In genomic region chr11:110598725-110599124, GRCh38 we compare ENCODE assay signal across 21 cellular contexts.
"Had no signal": no experiment of that assay in that cellular context is flagged by ENCODE, and none has a peak within 500 bp of the region (broad histone marks: within the 10 kb centered on the region; RNA-seq: fewer than 3 reads in every experiment).

No MANE protein-coding gene starts in this region.

- H3K36me3 Mint-ChIP-seq: neural progenitor cell had no signal

- H3K27ac Mint-ChIP-seq: memory B cell, nephron, neural progenitor cell had no signal

- DNase-seq: dorsolateral prefrontal cortex; effector CD4-positive, alpha-beta T cell; foreskin fibroblast; gastrocnemius medialis; head of caudate nucleus; nucleus accumbens; small intestine; stimulated activated CD4-positive, alpha-beta T cell treated with anti-CD3 and anti-CD28 coated beads, Interleukin-15, amount 100 ng/mL, for 24 hours; stimulated activated CD4-positive, alpha-beta T cell treated with anti-CD3 and anti-CD28 coated beads, Interleukin-2, amount 100 ng/mL, for 48 hours; stimulated activated naive CD4-positive, alpha-beta T cell treated with Interleukin-2 at 50 U/mL for 16 hours had no signal

- FAIRE-seq: colon, keratinocyte, small intestine had no signal

- H3K4me1 ChIP-seq: gastrocnemius medialis, neural progenitor cell, prostate gland, right atrium auricular region, tibial nerve, vagina had no signal

- ATAC-seq: gastrocnemius medialis had no signal

- H3K36me3 ChIP-seq: gastrocnemius medialis, neural progenitor cell, prostate gland, right atrium auricular region, thoracic aorta had no signal

- H3K4me1 Mint-ChIP-seq: memory B cell, nephron, neural progenitor cell had no signal

- H3K9me3 ChIP-seq: gastrocnemius medialis, prostate gland, right atrium auricular region, thoracic aorta, vagina had no signal

- H3K4me3 Mint-ChIP-seq: memory B cell, nephron, neural progenitor cell had no signal

- H3K27me3 ChIP-seq: dorsolateral prefrontal cortex, gastrocnemius medialis, neural progenitor cell, right atrium auricular region, tibial nerve, vagina had no signal

- H3K27ac ChIP-seq: dorsolateral prefrontal cortex, gastrocnemius medialis, neural progenitor cell, prostate gland, right atrium auricular region, thoracic aorta, tibial nerve, vagina had no signal

- H3K9ac ChIP-seq: neural progenitor cell had no signal

- H3K4me3 ChIP-seq: dorsolateral prefrontal cortex, gastrocnemius medialis, lung, neural progenitor cell, prostate gland, right atrium auricular region, thoracic aorta, tibial nerve, vagina had no signal
